In genomic region chrX:110135618-110136017, GRCh38 we compare ENCODE assay signal across 22 cellular contexts.
DNase-seq lines count a peak whose midpoint lies in the region; ATAC-seq, FAIRE-seq and TF ChIP-seq lines count a peak whose summit lies in the region.
"Had no signal": no experiment of that assay in that cellular context is flagged by ENCODE, and none has a peak within 500 bp of the region (broad histone marks: within the 10 kb centered on the region; RNA-seq: fewer than 3 reads in every experiment).

No MANE protein-coding gene starts in this region.

- no peak overlapping the region for H3K4me3 Mint-ChIP-seq in astrocyte (ENCODE audit: unreplicated experiment)
- H3K4me3 Mint-ChIP-seq: CD4-positive, alpha-beta T cell had no signal

- H3K4me2 ChIP-seq in astrocyte (ENCODE audit: low read length): no peak overlapping the region
- H3K4me2 ChIP-seq: KMS-11 had no signal

- no peak overlapping the region for H3K27ac ChIP-seq in astrocyte (ENCODE audit: low read depth, low read length)
- H3K27ac ChIP-seq in foreskin keratinocyte: no peak overlapping the region
- H3K27ac ChIP-seq in substantia nigra (ENCODE audit: low read depth, low read length, poor library complexity, severe bottlenecking): no peak overlapping the region
- H3K27ac ChIP-seq: KMS-11 had no signal

- H3K4me1 ChIP-seq in astrocyte (ENCODE audit: insufficient read depth, low read length): no peaks in the 10 kb centered on the region
- peaks cover 3% of the 10 kb centered on the region for H3K4me1 ChIP-seq in foreskin keratinocyte
- H3K4me1 ChIP-seq: BE2C had no signal

- peaks cover 2% of the 10 kb centered on the region for H3K36me3 Mint-ChIP-seq in astrocyte (ENCODE audit: low read depth, unreplicated experiment)

- DNase-seq in GF-D8 (lab: John Stamatoyannopoulos, UW) (peak; percentile 16), NB4 (ENCODE audit: low read depth) (peak; percentile 31), astrocyte (ENCODE audit: low read depth) (no peak), iris pigment epithelial cell (ENCODE audit: low read depth) (peak; percentile 28), amniotic stem cell (lab: John Stamatoyannopoulos, UW) (no peak), foreskin keratinocyte (no peak), urothelium cell line (ENCODE audit: low spot score) (no peak), substantia nigra (lab: John Stamatoyannopoulos, UW) (no peak)
- DNase-seq: BE2C; CD4-positive, alpha-beta T cell; EL; NCI-H1092; NCI-H1436 treated with DMSO at 0.1 percent for 48 hours; NCI-H2029 treated with DMSO at 0.1 percent for 48 hours; NCI-H2171 treated with DMSO at 0.1 percent for 48 hours; NCI-H446; NCI-H69; SHP77; T-helper 1 cell had no signal

- TF ChIP-seq CTCF in NB4 (IDR thresholded peaks at IDR 0.05; ENCODE audit: low read depth, low read length) (no peak), astrocyte (IDR thresholded peaks at IDR 0.05; ENCODE audit: insufficient read depth, low read depth, low read length) (no peak), foreskin keratinocyte (conservative IDR thresholded peaks at IDR 0.05) (no peak)

- no peaks in the 10 kb centered on the region for H4K20me1 ChIP-seq in astrocyte (ENCODE audit: insufficient read depth, low read length)

- H3K27me3 Mint-ChIP-seq in astrocyte (ENCODE audit: low read depth, unreplicated experiment): no peaks in the 10 kb centered on the region
- H3K27me3 Mint-ChIP-seq: CD4-positive, alpha-beta T cell had no signal

- ATAC-seq in foreskin keratinocyte: no peak

- H3K4me1 Mint-ChIP-seq in astrocyte (ENCODE audit: low read depth, unreplicated experiment): no peaks in the 10 kb centered on the region

- no peaks in the 10 kb centered on the region for H3K9me3 Mint-ChIP-seq in astrocyte (ENCODE audit: unreplicated experiment)
- H3K9me3 Mint-ChIP-seq: CD4-positive, alpha-beta T cell had no signal

- peak; percentile 55 for FAIRE-seq in astrocyte (lab: Jason Lieb, UNC)
- FAIRE-seq in urothelium cell line (lab: Jason Lieb, UNC): no peak
- FAIRE-seq: GM12891, GM18507 had no signal

- no peaks in the 10 kb centered on the region for H3K79me2 ChIP-seq in astrocyte (ENCODE audit: insufficient read depth, low read length)

- no peaks in the 10 kb centered on the region for H3K9me3 ChIP-seq in astrocyte (ENCODE audit: insufficient read depth, low read depth, low read length)
- H3K9me3 ChIP-seq: BE2C had no signal

- TF ChIP-seq POLR2A in NB4 (IDR thresholded peaks at IDR 0.05; ENCODE audit: extremely low read depth, insufficient read length): no peak

- no peak overlapping the region for H2AFZ ChIP-seq in astrocyte (ENCODE audit: low read depth, low read length)

- no peak overlapping the region for H3K9ac ChIP-seq in astrocyte (ENCODE audit: low read length)
- H3K9ac ChIP-seq: KMS-11 had no signal

- H3K27ac Mint-ChIP-seq in astrocyte (ENCODE audit: unreplicated experiment): no peak overlapping the region
- H3K27ac Mint-ChIP-seq: CD4-positive, alpha-beta T cell had no signal

- no peaks in the 10 kb centered on the region for H3K36me3 ChIP-seq in astrocyte (ENCODE audit: insufficient read depth, low read length)
- H3K36me3 ChIP-seq: BE2C had no signal

- H3K4me3 ChIP-seq in NB4 (ENCODE audit: low read depth, low read length): no peak overlapping the region
- no peak overlapping the region for H3K4me3 ChIP-seq in astrocyte (ENCODE audit: insufficient read depth, low read depth, low read length)

- H3K27me3 ChIP-seq in astrocyte (ENCODE audit: insufficient read depth, low read length) (no peaks in the 10 kb centered on the region), foreskin keratinocyte (no peaks in the 10 kb centered on the region)
- H3K27me3 ChIP-seq: BE2C had no signal

Comparison
In these comparisons a context has a peak if more than half of its experiments do, and no peak if none do; other contexts are left out.
1. DNase-seq: peak in GF-D8 (single experiment), NB4 (single experiment) and iris pigment epithelial cell (single experiment); none in astrocyte (single experiment), amniotic stem cell (single experiment), foreskin keratinocyte (0 of 2), urothelium cell line (single experiment) and substantia nigra (0 of 49).